8 cellular contexts compared by ENCODE assay signal in the genomic region with DNA sequence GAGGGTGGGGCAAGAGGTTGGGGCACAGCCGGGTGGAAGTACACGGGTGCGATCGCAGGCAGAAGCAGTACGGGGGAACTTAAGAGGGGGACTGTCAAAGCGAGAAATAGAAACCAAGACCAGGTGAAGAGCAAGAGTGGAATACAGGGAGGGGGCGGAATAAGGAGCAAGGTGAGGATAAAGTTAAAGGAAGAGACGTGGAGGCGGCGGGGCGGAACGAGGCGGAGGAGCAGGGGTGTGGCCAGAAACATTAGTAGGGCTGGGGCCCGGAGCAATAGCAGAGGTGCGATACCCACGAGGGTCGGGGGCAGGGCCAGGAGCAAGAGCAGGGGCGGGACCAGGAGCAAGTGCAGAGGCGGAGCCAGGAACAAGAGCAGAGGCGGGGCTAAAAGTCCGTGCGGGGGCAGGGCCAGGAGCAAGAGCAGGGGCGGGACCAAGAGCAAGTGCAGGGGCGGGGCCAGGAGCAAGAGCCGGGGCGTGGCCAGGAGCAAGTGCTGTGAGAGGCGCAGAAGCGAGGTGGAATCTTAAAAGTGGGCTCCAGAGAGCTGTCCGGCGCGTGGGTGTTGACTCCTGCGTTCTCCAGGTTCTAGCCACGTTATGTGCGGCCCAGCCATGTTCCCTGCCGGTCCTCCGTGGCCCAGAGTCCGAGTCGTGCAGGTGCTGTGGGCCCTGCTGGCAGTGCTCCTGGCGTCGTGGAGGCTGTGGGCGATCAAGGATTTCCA. TPM values are rescaled to one million over a fixed set of nuclear protein-coding genes. Genes with fewer than 3 reads are reported as not detected.
DNase-seq lines count a peak whose midpoint lies in the region; ATAC-seq lines count a peak whose summit lies in the region.

No MANE protein-coding gene starts in this region.

- WGBS in mesodermal cell (ENCODE audit: insufficient coverage in 2 of 2), 2 experiments = 6 to 7% methylated on average over 35 to 41 of the region's 41 CpGs

- H3K4me1 Mint-ChIP-seq in activated CD8-positive, alpha-beta memory T cell treated with anti-CD3 and anti-CD28 coated beads, Interleukin-2, amount 10 ng/mL, durations not matched to agents 7 days and 5 days = peaks cover 12% of the 10 kb centered on the region

- H3K36me3 ChIP-seq in HUES48 (ENCODE audit: control insufficient read depth, insufficient read depth, low read length) = no peaks in the 10 kb centered on the region
- no peaks in the 10 kb centered on the region for H3K36me3 ChIP-seq in endocrine pancreas (ENCODE audit: control insufficient read depth, insufficient read depth, low read length)
- no peaks in the 10 kb centered on the region for H3K36me3 ChIP-seq in mesodermal cell (ENCODE audit: control insufficient read depth, insufficient read depth, low read length)

- DNase-seq in COLO829 (ENCODE audit: low spot score) = peak; percentile 91
- DNase-seq in NOMO-1 treated with dmso at 0.1 percent for 144 hours (lab: John Stamatoyannopoulos, UW; ENCODE audit: unreplicated experiment) = peak; percentile 98
- DNase-seq in activated CD8-positive, alpha-beta memory T cell treated with anti-CD3 and anti-CD28 coated beads, Interleukin-2, amount 10 ng/mL, durations not matched to agents 7 days and 5 days = peak; percentile 98
- peak; percentile 94 for DNase-seq in stimulated activated CD8-positive, alpha-beta memory T cell treated with anti-CD3 and anti-CD28 coated beads, Interleukin-15, amount 100 ng/mL, for 1 hour (ENCODE audit: low read depth)

- no peaks in the 10 kb centered on the region for H3K36me3 Mint-ChIP-seq in activated CD8-positive, alpha-beta memory T cell treated with anti-CD3 and anti-CD28 coated beads, Interleukin-2, amount 10 ng/mL, durations not matched to agents 7 days and 5 days

- H3K27me3 Mint-ChIP-seq in activated CD8-positive, alpha-beta memory T cell treated with anti-CD3 and anti-CD28 coated beads, Interleukin-2, amount 10 ng/mL, durations not matched to agents 7 days and 5 days = no peaks in the 10 kb centered on the region

- peak overlapping the region; percentile 22; the same call in 1 of the 2 replicates for H3K9ac ChIP-seq in HUES48 (ENCODE audit: low read depth, low read length)
- H3K9ac ChIP-seq in endocrine pancreas (ENCODE audit: control insufficient read depth, insufficient read depth, low read length) = peak overlapping the region; percentile 60

- peak overlapping the region; percentile 72 for H3K27ac ChIP-seq in HUES48 (ENCODE audit: low read depth, low read length)
- H3K27ac ChIP-seq in mesodermal cell (ENCODE audit: low read depth, low read length, severe bottlenecking) = peak overlapping the region; percentile 26

- H3K4me3 Mint-ChIP-seq in activated CD8-positive, alpha-beta memory T cell treated with anti-CD3 and anti-CD28 coated beads, Interleukin-2, amount 10 ng/mL, durations not matched to agents 7 days and 5 days = peak overlapping the region; percentile 86

- peak; percentile 47 for ATAC-seq in GM21381 (IDR thresholded peaks at IDR 0.05; ENCODE audit: unreplicated experiment)
- ATAC-seq in activated CD8-positive, alpha-beta memory T cell treated with anti-CD3 and anti-CD28 coated beads, Interleukin-2, amount 10 ng/mL, durations not matched to agents 7 days and 5 days = peak; percentile 72

- H3K9me3 ChIP-seq in HUES48 (ENCODE audit: control insufficient read depth, insufficient read depth, low read length) (no peaks in the 10 kb centered on the region), endocrine pancreas (ENCODE audit: control insufficient read depth, low read length) (no peaks in the 10 kb centered on the region), mesodermal cell (ENCODE audit: control insufficient read depth, low read length) (no peaks in the 10 kb centered on the region)

- H3K4me3 ChIP-seq in HUES48 (ENCODE audit: low read depth, low read length) = peak overlapping the region; percentile 93
- no peak overlapping the region for H3K4me3 ChIP-seq in endocrine pancreas (ENCODE audit: control insufficient read depth, insufficient read depth, low read length)
- peak overlapping the region; percentile 63 for H3K4me3 ChIP-seq in mesodermal cell (ENCODE audit: extremely low read depth, insufficient read depth, low read length, poor library complexity, severe bottlenecking)

- H3K27me3 ChIP-seq in HUES48 (ENCODE audit: control insufficient read depth, insufficient read depth, low read length) (no peaks in the 10 kb centered on the region), endocrine pancreas (ENCODE audit: control insufficient read depth, insufficient read depth, low read length) (no peaks in the 10 kb centered on the region)

- CTCF ChIA-PET in activated CD8-positive, alpha-beta memory T cell treated with anti-CD3 and anti-CD28 coated beads, Interleukin-2, amount 10 ng/mL, durations not matched to agents 7 days and 5 days (lab: Charles Lee) = interaction anchor here (0.9 to 6.2 kb wide), 8 partner anchors 38 to 597 kb away, joined by 3 to 70 read pairs (median 8); a partner anchor contains a TSS

- peak overlapping the region; percentile 99 for H3K27ac Mint-ChIP-seq in activated CD8-positive, alpha-beta memory T cell treated with anti-CD3 and anti-CD28 coated beads, Interleukin-2, amount 10 ng/mL, durations not matched to agents 7 days and 5 days

- no peaks in the 10 kb centered on the region for H3K9me3 Mint-ChIP-seq in activated CD8-positive, alpha-beta memory T cell treated with anti-CD3 and anti-CD28 coated beads, Interleukin-2, amount 10 ng/mL, durations not matched to agents 7 days and 5 days (ENCODE audit: low read depth)

- H3K4me1 ChIP-seq in HUES48 (ENCODE audit: control insufficient read depth, insufficient read depth, low read length) (peaks cover 5% of the 10 kb centered on the region; the same call in 1 of the 2 replicates), endocrine pancreas (ENCODE audit: control insufficient read depth, insufficient read depth, low read length) (no peaks in the 10 kb centered on the region), mesodermal cell (ENCODE audit: control insufficient read depth, insufficient read depth, low read length, poor library complexity, severe bottlenecking) (peaks cover 5% of the 10 kb centered on the region)

RNA-seq across cellular contexts. Expression of a gene that starts 1.2 kb away (rescaled TPM):
- total RNA-seq in activated CD8-positive, alpha-beta memory T cell treated with anti-CD3 and anti-CD28 coated beads, Interleukin-2, amount 10 ng/mL, durations not matched to agents 7 days and 5 days = 1 to 10 TPM; 4.3 to 7.3 TPM
- polyA plus RNA-seq in mesodermal cell (2013, experiment 1 of 2) = 1.8 TPM
- 0.96 TPM for polyA plus RNA-seq in mesodermal cell (2013, experiment 2 of 2)

RNA-seq across cellular contexts. Expression of a gene that starts 17.2 kb away (rescaled TPM):
- total RNA-seq in activated CD8-positive, alpha-beta memory T cell treated with anti-CD3 and anti-CD28 coated beads, Interleukin-2, amount 10 ng/mL, durations not matched to agents 7 days and 5 days = 10 to 100 TPM; 10.8 to 13.5 TPM
- polyA plus RNA-seq in mesodermal cell (2013, experiment 1 of 2) = 7.2 TPM
- polyA plus RNA-seq in mesodermal cell (2013, experiment 2 of 2) = 6.9 TPM

RNA-seq across cellular contexts. Expression of a gene that starts 21.1 kb away (rescaled TPM):
- total RNA-seq in activated CD8-positive, alpha-beta memory T cell treated with anti-CD3 and anti-CD28 coated beads, Interleukin-2, amount 10 ng/mL, durations not matched to agents 7 days and 5 days = 10 to 100 TPM; 69.7 to 76.7 TPM
- 106 TPM for polyA plus RNA-seq in mesodermal cell (2013, experiment 1 of 2)
- 89.0 TPM for polyA plus RNA-seq in mesodermal cell (2013, experiment 2 of 2)

RNA-seq across cellular contexts. Expression of a gene that starts 32.7 kb away (rescaled TPM):
- not detected for total RNA-seq in activated CD8-positive, alpha-beta memory T cell treated with anti-CD3 and anti-CD28 coated beads, Interleukin-2, amount 10 ng/mL, durations not matched to agents 7 days and 5 days
- not detected for polyA plus RNA-seq in mesodermal cell (2013, experiment 1 of 2)
- not detected for polyA plus RNA-seq in mesodermal cell (2013, experiment 2 of 2)

RNA-seq across cellular contexts. Expression of a gene that starts 37.6 kb away (rescaled TPM):
- 100 to 1,000 TPM; 164 to 204 TPM for total RNA-seq in activated CD8-positive, alpha-beta memory T cell treated with anti-CD3 and anti-CD28 coated beads, Interleukin-2, amount 10 ng/mL, durations not matched to agents 7 days and 5 days
- 304 TPM for polyA plus RNA-seq in mesodermal cell (2013, experiment 1 of 2)
- 265 TPM for polyA plus RNA-seq in mesodermal cell (2013, experiment 2 of 2)
